8 cellular contexts compared by ENCODE assay signal in genomic region chr15:75346796-75347221, GRCh38. TPM values are rescaled to one million over a fixed set of nuclear protein-coding genes. Genes with fewer than 3 reads are reported as not detected.
DNase-seq lines count a peak whose midpoint lies in the region; TF ChIP-seq lines count a peak whose summit lies in the region.

Gene NEIL1, plus strand, starts transcription at chr15:75347039. Its CDS starts 1,867 bp downstream, at chr15:75348906.

- peak within 1 kb of the TSS; percentile 92 for H3K4me2 ChIP-seq in MM.1S (ENCODE audit: low read depth, low read length)

- H3K36me3 ChIP-seq in MM.1S (replicated peaks; ENCODE audit: insufficient read depth, low read length), result no peaks in the 10 kb centered on the region
- H3K36me3 ChIP-seq in uterus, result no peaks in the 10 kb centered on the region

- no peaks in the 10 kb centered on the region for H4K20me1 ChIP-seq in MM.1S (ENCODE audit: insufficient read depth, low read length)

- DNase-seq in MM.1S (peak; percentile 39), uterus (no peak), putamen (ENCODE audit: low spot score) (no peak), germinal center (ENCODE audit: low spot score) (no peak)
- DNase-seq in NK-92 treated with Interleukin-12 subunit alpha and Interleukin-12 subunit beta, amount 100 ng/mL, for 24 hours (lab: John Stamatoyannopoulos, UW), result no peak

- H3K79me2 ChIP-seq in MM.1S (ENCODE audit: low read length), result no peaks in the 10 kb centered on the region

- H3K9ac ChIP-seq in MM.1S (ENCODE audit: low read length), result peak within 1 kb of the TSS; percentile 51; the same call in 1 of the 2 replicates

- no peaks in the 10 kb centered on the region for H3K9me2 ChIP-seq in MM.1S (replicated peaks; ENCODE audit: insufficient read depth, low read length)

- peaks cover 40% of the 10 kb centered on the region for H3K4me1 Mint-ChIP-seq in dendritic cell treated with granulocyte-macrophage colony-stimulating factor and Interleukin-4, amounts not matched to agents 40 ng/mL and 50 ng/mL, for 4 days (ENCODE audit: low read depth)

- no peak for TF ChIP-seq POLR2A in uterus (IDR thresholded peaks at IDR 0.05)

- peaks cover 7% of the 10 kb centered on the region for H3K9me3 Mint-ChIP-seq in dendritic cell treated with granulocyte-macrophage colony-stimulating factor and Interleukin-4, amounts not matched to agents 40 ng/mL and 50 ng/mL, for 4 days

- peaks cover 62% of the 10 kb centered on the region for H3K27me3 Mint-ChIP-seq in dendritic cell treated with granulocyte-macrophage colony-stimulating factor and Interleukin-4, amounts not matched to agents 40 ng/mL and 50 ng/mL, for 4 days

- intact Hi-C loops in dendritic cell treated with granulocyte-macrophage colony-stimulating factor and Interleukin-4, amounts not matched to agents 40 ng/mL and 50 ng/mL, for 4 days (cut with micrococcal nuclease), result no loop called here
- intact Hi-C loops in uterus (cut with DNase I; ENCODE audit: low total_unique reads), result no loop called here

- H3K9me3 ChIP-seq in MM.1S (replicated peaks; ENCODE audit: insufficient read depth, low read length) (no peaks in the 10 kb centered on the region), mononuclear cell (ENCODE audit: low read depth, low read length) (no peaks in the 10 kb centered on the region), uterus (no peaks in the 10 kb centered on the region)

- peak within 1 kb of the TSS; percentile 80 for H3K27ac Mint-ChIP-seq in dendritic cell treated with granulocyte-macrophage colony-stimulating factor and Interleukin-4, amounts not matched to agents 40 ng/mL and 50 ng/mL, for 4 days

- H3K4me1 ChIP-seq in MM.1S (ENCODE audit: low read length) (no peaks in the 10 kb centered on the region), mononuclear cell (ENCODE audit: insufficient read depth, low read length) (peaks cover 44% of the 10 kb centered on the region), uterus (peaks cover 0 to 6% of the 10 kb centered on the region in 2 donors)

- H3K36me3 Mint-ChIP-seq in dendritic cell treated with granulocyte-macrophage colony-stimulating factor and Interleukin-4, amounts not matched to agents 40 ng/mL and 50 ng/mL, for 4 days (ENCODE audit: low read depth), result peaks cover 18% of the 10 kb centered on the region

- H3K27me3 ChIP-seq in MM.1S (replicated peaks; ENCODE audit: insufficient read depth, low read length) (no peaks in the 10 kb centered on the region), mononuclear cell (ENCODE audit: insufficient read depth, low read length) (peaks cover 26% of the 10 kb centered on the region), uterus (no peaks in the 10 kb centered on the region)

- TF ChIP-seq CTCF in C4-2B (conservative IDR thresholded peaks at IDR 0.05), result no peak
- TF ChIP-seq CTCF in MM.1S (IDR thresholded peaks at IDR 0.05; ENCODE audit: low read length), result no peak
- no peak for TF ChIP-seq CTCF in uterus (IDR thresholded peaks at IDR 0.05)

- H2AFZ ChIP-seq in MM.1S (ENCODE audit: low read length), result peak within 1 kb of the TSS; percentile 76

- peak within 1 kb of the TSS; percentile 84 for H3K4me3 ChIP-seq in MM.1S (ENCODE audit: low read length)
- peak within 1 kb of the TSS; percentile 56 for H3K4me3 ChIP-seq in mononuclear cell (ENCODE audit: low read length)
- H3K4me3 ChIP-seq in uterus, result peak within 1 kb of the TSS; percentile 61 to 91

- H3K27ac ChIP-seq in C4-2B (peak within 1 kb of the TSS; percentile 63), MM.1S (ENCODE audit: low read length) (peak within 1 kb of the TSS; percentile 38; the same call in 1 of the 2 replicates), uterus (peak within 1 kb of the TSS; percentile 66 to 70)

- peak within 1 kb of the TSS; percentile 93 for H3K4me3 Mint-ChIP-seq in dendritic cell treated with granulocyte-macrophage colony-stimulating factor and Interleukin-4, amounts not matched to agents 40 ng/mL and 50 ng/mL, for 4 days

- H3F3A ChIP-seq in MM.1S (ENCODE audit: insufficient read depth, low read length), result no peaks in the 10 kb centered on the region

RNA-seq across cellular contexts. Expression of gene NEIL1, which starts in this region (rescaled TPM):
- total RNA-seq in mononuclear cell (19.3 TPM), uterus (100 to 1,000 TPM in 1 of 4 donors, 10 to 100 TPM in 2, 1 to 10 TPM in 1; 6.5 to 155 (median 37.2) TPM)
